24 cellular contexts compared by ENCODE assay signal in genomic region chr14:38233218-38233617, GRCh38. TPM values are rescaled to one million over a fixed set of nuclear protein-coding genes. Genes with fewer than 3 reads are reported as not detected.
"Had no signal": no experiment of that assay in that cellular context is flagged by ENCODE, and none has a peak within 500 bp of the region (broad histone marks: within the 10 kb centered on the region; RNA-seq: fewer than 3 reads in every experiment).

No MANE protein-coding gene starts in this region.

- H3K4me3 ChIP-seq: MG63 had no signal

- H3K4me2 ChIP-seq: SK-N-SH had no signal

- H3K36me3 ChIP-seq: MG63 had no signal

- H3K9me3 ChIP-seq: MG63, SK-N-SH had no signal

- DNase-seq: Karpas-422; KBM-7; MG63; NCI-H1105; NCI-H1436 treated with DMSO at 0.1 percent for 48 hours; NCI-H1694; NCI-H1930; NCI-H2081; NCI-H2107; NCI-H2171 treated with DMSO at 0.1 percent for 48 hours; NCI-H345; NCI-H446 treated with DMSO at 0.1 percent for 48 hours; NCI-H510A treated with DMSO at 0.1 percent for 48 hours; NCI-H69; NCI-H774; NK-92 treated with Interleukin-12 subunit alpha and Interleukin-12 subunit beta, amount 100 ng/mL, for 24 hours; Right ventricle myocardium superior; RPMI8226; SIG-M5; SK-N-SH; SW 1271; T-cell had no signal

- H3K27me3 ChIP-seq: MG63 had no signal

- H3K9me2 ChIP-seq: SK-N-SH had no signal

- H3K9ac ChIP-seq: SK-N-SH had no signal

RNA-seq across cellular contexts. Expression of gene CLEC14A, which starts 22.7 kb away (rescaled TPM):
- total RNA-seq: HT-29, SK-MEL-5, T-cell had no signal

RNA-seq across cellular contexts. Expression of gene SSTR1, which starts 25.5 kb away (rescaled TPM):
- total RNA-seq: SK-MEL-5, T-cell had no signal
